Comparison of ENCODE assay signal across 18 cellular contexts in genomic region chr16:81848306-81848853, GRCh38.
"Had no signal": no experiment of that assay in that cellular context is flagged by ENCODE, and none has a peak within 500 bp of the region (broad histone marks: within the 10 kb centered on the region; RNA-seq: fewer than 3 reads in every experiment).

No MANE protein-coding gene starts in this region.

- H3K36me3 Mint-ChIP-seq: activated naive CD4-positive, alpha-beta T cell treated with anti-CD3 and anti-CD28 coated beads, Interleukin-2, amount 50 U/mL, for 72 hours; T-cell had no signal

- H3K9me3 Mint-ChIP-seq: activated naive CD4-positive, alpha-beta T cell treated with anti-CD3 and anti-CD28 coated beads, Interleukin-2, amount 50 U/mL, for 72 hours; T-cell had no signal

- H3K27me3 ChIP-seq: body of pancreas, hepatocyte had no signal

- H3K27ac ChIP-seq: body of pancreas, hepatocyte, sigmoid colon had no signal

- H3K4me1 ChIP-seq: body of pancreas, sigmoid colon had no signal

- H3K4me3 ChIP-seq: body of pancreas, hepatocyte, sigmoid colon had no signal

- H3K4me3 Mint-ChIP-seq: T-cell had no signal

- DNase-seq: activated CD4-positive, alpha-beta T cell treated with anti-CD3 and anti-CD28 coated beads, Interleukin-2, amount 50 U/mL, for 1 hour; activated effector memory CD4-positive, alpha-beta T cell treated with Interleukin-2 at 50 U/mL for 16 hours; activated T-cell treated with anti-CD3 and anti-CD28 coated beads, Interleukin-2, amount 50 U/mL, for 1 hour; amniotic stem cell; body of pancreas; cerebellar nuclear complex; dermis blood vessel endothelial cell; erythroblast; kidney glomerular epithelial cell; nucleus accumbens; sigmoid colon; stimulated activated CD4-positive, alpha-beta T cell treated with anti-CD3 and anti-CD28 coated beads, Interleukin-2, amount 100 ng/mL, for 24 hours; stimulated activated naive CD4-positive, alpha-beta T cell treated with Interleukin-2 at 50 U/mL for 16 hours; T-cell; T1000; trophoblast cell had no signal

- H3K36me3 ChIP-seq: sigmoid colon had no signal

- ATAC-seq: activated naive CD4-positive, alpha-beta T cell treated with anti-CD3 and anti-CD28 coated beads, Interleukin-2, amount 50 U/mL, for 72 hours; body of pancreas; T-cell had no signal

- H3K27ac Mint-ChIP-seq: activated naive CD4-positive, alpha-beta T cell treated with anti-CD3 and anti-CD28 coated beads, Interleukin-2, amount 50 U/mL, for 72 hours; T-cell had no signal

- H3K9me3 ChIP-seq: body of pancreas had no signal
